8 cellular contexts compared by ENCODE assay signal in genomic region chr1:229558460-229559335, GRCh38. TPM values are rescaled to one million over a fixed set of nuclear protein-coding genes. Genes with fewer than 3 reads are reported as not detected.
A peak's percentile ranks its signal among the peaks of the same experiment; 100 is the strongest.
DNase-seq lines count a peak whose midpoint lies in the region; ATAC-seq and TF ChIP-seq lines count a peak whose summit lies in the region.

Gene ABCB10, minus strand, starts transcription at chr1:229558707. Its CDS starts 55 bp downstream, at chr1:229558652.

- peak within 1 kb of the TSS; percentile 86 for H3K4me2 ChIP-seq in GM23338

- H3K4me1 Mint-ChIP-seq in GM23338 (peaks cover 38% of the 10 kb centered on the region), natural killer cell (peaks cover 36 to 39% of the 10 kb centered on the region in 2 donors)
- H3K4me1 Mint-ChIP-seq in activated T-helper 17 cell treated with anti-CD3 and anti-CD28 coated beads, Interleukin-2, amount 50 U/mL, for 72 hours, result peaks cover 31% of the 10 kb centered on the region

- H3K27ac ChIP-seq in GM23338 (ENCODE audit: low read depth), result no peak within 1 kb of the TSS
- peak within 1 kb of the TSS; percentile 87 for H3K27ac ChIP-seq in RWPE1

- no peaks in the 10 kb centered on the region for H3K36me3 ChIP-seq in GM23338 (ENCODE audit: insufficient read depth)

- no peaks in the 10 kb centered on the region for H3K36me3 Mint-ChIP-seq in GM23338 (ENCODE audit: low read depth)
- H3K36me3 Mint-ChIP-seq in activated T-helper 17 cell treated with anti-CD3 and anti-CD28 coated beads, Interleukin-2, amount 50 U/mL, for 72 hours (ENCODE audit: low read depth), result peaks cover 10% of the 10 kb centered on the region
- H3K36me3 Mint-ChIP-seq in natural killer cell, result no peaks in the 10 kb centered on the region

- H3K27me3 ChIP-seq in GM23338 (ENCODE audit: insufficient read depth), result no peaks in the 10 kb centered on the region

- ATAC-seq in GM23338 (peak; percentile 83), natural killer cell (peak; percentile 72 to 86 (median 80))
- peak; percentile 83 for ATAC-seq in activated T-helper 17 cell treated with anti-CD3 and anti-CD28 coated beads, Interleukin-2, amount 50 U/mL, for 72 hours (replicated peaks)

- no peaks in the 10 kb centered on the region for H3K9me2 ChIP-seq in GM23338 (ENCODE audit: insufficient read depth)

- peaks cover 7% of the 10 kb centered on the region for H3K27me3 Mint-ChIP-seq in GM23338 (ENCODE audit: insufficient read depth, low read depth, poor library complexity)
- H3K27me3 Mint-ChIP-seq in activated T-helper 17 cell treated with anti-CD3 and anti-CD28 coated beads, Interleukin-2, amount 50 U/mL, for 72 hours, result no peaks in the 10 kb centered on the region
- H3K27me3 Mint-ChIP-seq in natural killer cell (ENCODE audit: low read depth in 2 of 2), result no peaks in the 10 kb centered on the region

- no peak within 1 kb of the TSS for H3K27ac Mint-ChIP-seq in GM23338
- peak within 1 kb of the TSS; percentile 54 for H3K27ac Mint-ChIP-seq in activated T-helper 17 cell treated with anti-CD3 and anti-CD28 coated beads, Interleukin-2, amount 50 U/mL, for 72 hours
- peak within 1 kb of the TSS; percentile 82 to 90 for H3K27ac Mint-ChIP-seq in natural killer cell

- H4K20me1 ChIP-seq in GM23338 (replicated peaks; ENCODE audit: insufficient read depth), result peaks cover 5% of the 10 kb centered on the region; the same call in 1 of the 2 replicates

- 0 out of 2 replicates have a peak, but pooled peaks cover 10% of the 10 kb centered on the region for H3F3A ChIP-seq in GM23338 (replicated peaks; ENCODE audit: low read depth)

- POLR2A ChIA-PET in RWPE1 (lab: Yijun Ruan, JAX; ENCODE audit: low non-redundant PET), result interaction anchor here (1.3 kb wide), 1 partner anchor 68 kb away, joined by 3 read pairs; the partner anchor contains the start of genes TAF5L and URB2

- no peaks in the 10 kb centered on the region for H3K9me3 Mint-ChIP-seq in GM23338
- no peaks in the 10 kb centered on the region for H3K9me3 Mint-ChIP-seq in activated T-helper 17 cell treated with anti-CD3 and anti-CD28 coated beads, Interleukin-2, amount 50 U/mL, for 72 hours
- no peaks in the 10 kb centered on the region for H3K9me3 Mint-ChIP-seq in natural killer cell

- TF ChIP-seq CTCF in GM23338 (conservative IDR thresholded peaks at IDR 0.05; ENCODE audit: low read depth in 2 of 2) (peak; percentile 73 to 87), RWPE1 (conservative IDR thresholded peaks at IDR 0.05; ENCODE audit: low read depth) (peak; percentile 92), fibroblast of mammary gland (conservative IDR thresholded peaks at IDR 0.05; ENCODE audit: control insufficient read depth, insufficient read depth, low read depth, low read length) (no peak), natural killer cell (IDR thresholded peaks at IDR 0.05) (peak; percentile 42)

- DNase-seq in ELF-1 (ENCODE audit: low read depth, low spot score) (peak; percentile 99), GM23338 (ENCODE audit: low spot score) (peak; percentile 98), LHCN-M2 (ENCODE audit: low read depth) (peak; percentile 95), RWPE1 (ENCODE audit: low spot score) (peak; percentile 97), fibroblast of mammary gland (ENCODE audit: low read depth) (peak; percentile 96), natural killer cell (peak; percentile 70)
- DNase-seq in stimulated activated naive CD4-positive, alpha-beta T cell treated with Interleukin-2 at 50 U/mL for 16 hours (lab: John Stamatoyannopoulos, UW), result peak; percentile 92

- intact Hi-C loops in natural killer cell (cut with micrococcal nuclease), result loop anchor here (5.0 kb wide), 2 partner anchors 51 to 69 kb away; partner anchors contain the start of genes NUP133, TAF5L and URB2

- H3K4me3 Mint-ChIP-seq in GM23338 (peak within 1 kb of the TSS; percentile 86), natural killer cell (peak within 1 kb of the TSS; percentile 94)
- peak within 1 kb of the TSS; percentile 87 for H3K4me3 Mint-ChIP-seq in activated T-helper 17 cell treated with anti-CD3 and anti-CD28 coated beads, Interleukin-2, amount 50 U/mL, for 72 hours

- CTCF ChIA-PET in RWPE1 (lab: Yijun Ruan, JAX), result interaction anchor here (0.6 to 1.3 kb wide), 12 partner anchors 9 to 806 kb away, joined by 3 to 11 read pairs (median 4); partner anchors contain the start of genes TAF5L and URB2

- peaks cover 7% of the 10 kb centered on the region; the same call in 1 of the 2 replicates for H3K4me1 ChIP-seq in GM23338 (ENCODE audit: insufficient read depth)

- peaks cover 24% of the 10 kb centered on the region for H3K79me2 ChIP-seq in GM23338 (replicated peaks; ENCODE audit: insufficient read depth)

- peak within 1 kb of the TSS; percentile 92 for H2AFZ ChIP-seq in GM23338

- peak within 1 kb of the TSS; percentile 86 for H3K4me3 ChIP-seq in GM23338
- H3K4me3 ChIP-seq in fibroblast of mammary gland (ENCODE audit: control insufficient read depth, low read depth, low read length), result peak within 1 kb of the TSS; percentile 73

TF ChIP-seq in GM23338, 12 proteins besides CTCF, POLR2A, EP300 and RAD21:
- peak; percentile 56; the same call in 1 of the 2 replicates for TF ChIP-seq ETS1 (IDR thresholded peaks at IDR 0.05)
- TF ChIP-seq POLR2AphosphoS5 (IDR thresholded peaks at IDR 0.05; ENCODE audit: low read depth), result peak; percentile 68
- TF ChIP-seq ZNF114 (CRISPR knock-in tag; IDR thresholded peaks at IDR 0.05), result no peak
- TF ChIP-seq CREB1 (CRISPR knock-in tag; IDR thresholded peaks at IDR 0.05; ENCODE audit: low read depth), result peak; percentile 42; the same call in 1 of the 2 replicates
- TF ChIP-seq ZNF331 (CRISPR knock-in tag; IDR thresholded peaks at IDR 0.05; ENCODE audit: low read depth), result no peak

RNA-seq across cellular contexts. Expression of gene ABCB10, which starts in this region (rescaled TPM):
- total RNA-seq in GM23338 (2014; rRNA removed; shearing (Covaris generic)), result 9.7 and 13.3 TPM in 2 replicates
- polyA plus RNA-seq in GM23338 (2016; fragmentation: Nextera tagmentation; extraction: Ambion mirVana), result 3.7 and 4.7 TPM in 2 replicates
- 21.6 and 23.1 TPM in 2 replicates for total RNA-seq in LHCN-M2 (2014; rRNA removed)
- 5.0 TPM for polyA plus RNA-seq in LHCN-M2 (2012)
- 10 to 100 TPM; 26.4 to 31.6 TPM for total RNA-seq in activated T-helper 17 cell treated with anti-CD3 and anti-CD28 coated beads, Interleukin-2, amount 50 U/mL, for 72 hours
- total RNA-seq in natural killer cell, result 10 to 100 TPM; 22.0 to 23.3 (median 22.0) TPM
